28 cellular contexts compared by ENCODE assay signal in genomic region chr14:55047301-55048053, GRCh38.
"Had no signal": no experiment of that assay in that cellular context is flagged by ENCODE, and none has a peak within 500 bp of the region (broad histone marks: within the 10 kb centered on the region; RNA-seq: fewer than 3 reads in every experiment).

No MANE protein-coding gene starts in this region.

- H3K27me3 ChIP-seq: colonic mucosa, esophagus squamous epithelium, gastrocnemius medialis, heart left ventricle, hepatocyte, left lung had no signal

- H3K4me3 Mint-ChIP-seq: dendritic cell treated with granulocyte-macrophage colony-stimulating factor and Interleukin-4, amounts not matched to agents 40 ng/mL and 50 ng/mL, for 4 days; effector memory CD8-positive, alpha-beta T cell; endodermal cell; immature natural killer cell; mesothelial cell of epicardium; naive thymus-derived CD8-positive, alpha-beta T cell had no signal

- H2AFZ ChIP-seq: hepatocyte had no signal

- H3K36me3 ChIP-seq: colonic mucosa had no signal

- H3K27ac ChIP-seq: colonic mucosa, epithelial cell of prostate, esophagus squamous epithelium, gastrocnemius medialis, heart left ventricle, hepatocyte, left lung, lower lobe of right lung had no signal

- H3K27me3 Mint-ChIP-seq: dendritic cell treated with granulocyte-macrophage colony-stimulating factor and Interleukin-4, amounts not matched to agents 40 ng/mL and 50 ng/mL, for 4 days; effector memory CD8-positive, alpha-beta T cell; naive B cell; naive thymus-derived CD8-positive, alpha-beta T cell had no signal

- FAIRE-seq: endometrium, keratinocyte had no signal

- H3K27ac Mint-ChIP-seq: dendritic cell treated with granulocyte-macrophage colony-stimulating factor and Interleukin-4, amounts not matched to agents 40 ng/mL and 50 ng/mL, for 4 days; effector memory CD8-positive, alpha-beta T cell; endodermal cell; immature natural killer cell; mesothelial cell of epicardium; naive thymus-derived CD8-positive, alpha-beta T cell had no signal

- H3K9me3 ChIP-seq: colonic mucosa, esophagus squamous epithelium, gastrocnemius medialis, heart left ventricle, left lung, lower lobe of right lung, mucosa of descending colon had no signal

- ATAC-seq: effector memory CD8-positive, alpha-beta T cell; esophagus mucosa; gastrocnemius medialis; heart left ventricle; left cardiac atrium; left lung; left ventricle myocardium superior; lower lobe of right lung; mucosa of descending colon; naive thymus-derived CD8-positive, alpha-beta T cell had no signal

- H3K4me2 ChIP-seq: hepatocyte had no signal

- H3K4me3 ChIP-seq: colonic mucosa, esophagus squamous epithelium, gastrocnemius medialis, heart left ventricle, hepatocyte, left lung, lower lobe of right lung, mucosa of descending colon had no signal

- DNase-seq: colonic mucosa; cortex of kidney; effector CD8-positive, alpha-beta T cell; effector memory CD8-positive, alpha-beta T cell; endodermal cell; erythroblast; esophagus squamous epithelium; foreskin fibroblast; foreskin melanocyte; gastrocnemius medialis; heart left ventricle; hypothalamus; immature natural killer cell; left cardiac atrium; left lung; left ventricle myocardium superior; lower lobe of right lung; mesenchymal stem cell; mucosa of descending colon; naive B cell; naive thymus-derived CD8-positive, alpha-beta T cell had no signal
